8 cellular contexts compared by ENCODE assay signal in genomic region chr16:2267913-2268666, GRCh38. TPM values are rescaled to one million over a fixed set of nuclear protein-coding genes. Genes with fewer than 3 reads are reported as not detected.
DNase-seq lines count a peak whose midpoint lies in the region; TF ChIP-seq lines count a peak whose summit lies in the region.

A gene with protein sequence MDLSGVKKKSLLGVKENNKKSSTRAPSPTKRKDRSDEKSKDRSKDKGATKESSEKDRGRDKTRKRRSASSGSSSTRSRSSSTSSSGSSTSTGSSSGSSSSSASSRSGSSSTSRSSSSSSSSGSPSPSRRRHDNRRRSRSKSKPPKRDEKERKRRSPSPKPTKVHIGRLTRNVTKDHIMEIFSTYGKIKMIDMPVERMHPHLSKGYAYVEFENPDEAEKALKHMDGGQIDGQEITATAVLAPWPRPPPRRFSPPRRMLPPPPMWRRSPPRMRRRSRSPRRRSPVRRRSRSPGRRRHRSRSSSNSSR (minus strand): TSS chr16:2268126. CDS start chr16:2264643, 3,483 bp downstream.

- no peak within 1 kb of the TSS for H4K91ac ChIP-seq in H9 (ENCODE audit: insufficient read length, low read depth, low read length)

- H2BK12ac ChIP-seq in H9 (ENCODE audit: insufficient read length, low read depth, low read length): no peak within 1 kb of the TSS

- peak within 1 kb of the TSS; percentile 99 for H3K18ac ChIP-seq in H9 (ENCODE audit: insufficient read length, low read depth, low read length)

- no peak within 1 kb of the TSS for H3K23ac ChIP-seq in H9 (ENCODE audit: insufficient read length, low read depth, low read length)

- no CpG with 5 or more reads among the region's 88 CpGs for WGBS in H9 (ENCODE audit: extremely low coverage, insufficient read length, low lambda C conversion rate)
- WGBS in stomach, 5 donors: 0 to 2% (median 0%) methylated on average over 33 to 88 of the region's 88 CpGs

- intact Hi-C loops in stomach (cut with DNase I; ENCODE audit: low total_unique reads): no loop called here

- no peak within 1 kb of the TSS for H2BK120ac ChIP-seq in H9 (ENCODE audit: low read depth, low read length, poor library complexity, severe bottlenecking)

- H4K8ac ChIP-seq in H9 (replicated peaks; ENCODE audit: insufficient read length, low read depth, low read length): no peak within 1 kb of the TSS

- H3K9me3 ChIP-seq in H9 (ENCODE audit: control insufficient read depth, low read depth, low read length) (no peaks in the 10 kb centered on the region), MG63 (no peaks in the 10 kb centered on the region), stomach (no peaks in the 10 kb centered on the region)

- H3K4me3 Mint-ChIP-seq in H9 (peak within 1 kb of the TSS; percentile 87 to 90), neural crest cell (peak within 1 kb of the TSS; percentile 98)

- peak in 2 of 4 donors; percentile 95 to 98 for TF ChIP-seq POLR2A in stomach (IDR thresholded peaks at IDR 0.05)

- H3K27me3 ChIP-seq in H9 (ENCODE audit: insufficient read depth, low read length) (no peaks in the 10 kb centered on the region), MG63 (no peaks in the 10 kb centered on the region), stomach (no peaks in the 10 kb centered on the region)

- no peak within 1 kb of the TSS for H3T11ph ChIP-seq in H9 (ENCODE audit: low read length)

- H3K4me2 ChIP-seq in H9 (ENCODE audit: insufficient read depth, insufficient read length, low read length): peak within 1 kb of the TSS; percentile 47

- peaks cover 41% of the 10 kb centered on the region for H3K36me3 ChIP-seq in MG63
- H3K36me3 ChIP-seq in stomach: peaks cover 12 to 24% (median 15%) of the 10 kb centered on the region in 4 donors

- peak within 1 kb of the TSS; percentile 48 for H4K5ac ChIP-seq in H9 (ENCODE audit: insufficient read length, low read depth, low read length)

- no peak within 1 kb of the TSS for H2AFZ ChIP-seq in H9 (ENCODE audit: low read length)

- DNase-seq in G401 (ENCODE audit: low spot score) (peak; percentile 91), H9 (peak; percentile 96), MG63 (peak; percentile 95), SHP77 (lab: John Stamatoyannopoulos, UW) (peak; percentile 80 to 89), activated gamma-delta T cell (lab: John Stamatoyannopoulos, UW) (peak; percentile 95), foreskin fibroblast (peak; percentile 93 to 99), neural crest cell (ENCODE audit: low read depth, low spot score) (peak; percentile 93), stomach (peak; percentile 98)

- no peaks in the 10 kb centered on the region for H3K23me2 ChIP-seq in H9 (ENCODE audit: insufficient read length, low read depth, low read length, poor library complexity, severe bottlenecking)

- H3K4me1 Mint-ChIP-seq in H9: peaks cover 26% of the 10 kb centered on the region in 2 experiments
- peaks cover 32% of the 10 kb centered on the region for H3K4me1 Mint-ChIP-seq in neural crest cell

- no peak for TF ChIP-seq EP300 in stomach (IDR thresholded peaks at IDR 0.05)

- peak within 1 kb of the TSS; percentile 100 for H3K14ac ChIP-seq in H9 (ENCODE audit: insufficient read depth, low read length)

- H3K36me3 Mint-ChIP-seq in H9 (ENCODE audit: insufficient read depth in 1 of 3, low read depth in 3 of 3): peaks cover 23 to 38% (median 35%) of the 10 kb centered on the region in 3 experiments; a peak in 6 of 7 replicates
- peaks cover 5% of the 10 kb centered on the region for H3K36me3 Mint-ChIP-seq in neural crest cell (ENCODE audit: low read depth)

- H3K4me3 ChIP-seq in MG63 (peak within 1 kb of the TSS; percentile 75), foreskin fibroblast (ENCODE audit: low read depth in 1 of 2, low read length in 2 of 2) (peak within 1 kb of the TSS; percentile 69 to 95), stomach (peak within 1 kb of the TSS; percentile 75 to 81 (median 78))

- H3K27ac ChIP-seq in H9 (ENCODE audit: insufficient read length, low read depth, low read length) (peak within 1 kb of the TSS; percentile 62), stomach (peak within 1 kb of the TSS; percentile 90 to 97 (median 95))

- no peak for TF ChIP-seq CTCF in H9 (conservative IDR thresholded peaks at IDR 0.05)
- TF ChIP-seq CTCF in foreskin fibroblast (IDR thresholded peaks at IDR 0.05; ENCODE audit: low read depth, low read length): no peak
- no peak for TF ChIP-seq CTCF in neural crest cell (conservative IDR thresholded peaks at IDR 0.05)
- no peak for TF ChIP-seq CTCF in stomach (IDR thresholded peaks at IDR 0.05)

- no peak within 1 kb of the TSS for H2BK20ac ChIP-seq in H9 (ENCODE audit: low read depth, low read length, poor library complexity, severe bottlenecking)

- H4K20me1 ChIP-seq in H9 (ENCODE audit: control insufficient read depth, insufficient read depth, insufficient read length): no peaks in the 10 kb centered on the region

- H2AK5ac ChIP-seq in H9 (ENCODE audit: insufficient read length, low read length): no peak within 1 kb of the TSS

- H3K9me3 Mint-ChIP-seq in H9 (no peaks in the 10 kb centered on the region), neural crest cell (no peaks in the 10 kb centered on the region)

- no peaks in the 10 kb centered on the region for H3K79me1 ChIP-seq in H9 (ENCODE audit: insufficient read depth, low read depth, low read length, poor library complexity, severe bottlenecking)

- in situ Hi-C loops in G401 (cut with HindIII; ENCODE audit: low sequenced_read_pairs): no loop called here

- peak within 1 kb of the TSS; percentile 15 for H3K56ac ChIP-seq in H9 (ENCODE audit: insufficient read length, low read depth, low read length)

- peak within 1 kb of the TSS; percentile 86 for H2BK5ac ChIP-seq in H9 (ENCODE audit: insufficient read length, low read length)

- peak within 1 kb of the TSS; percentile 98 to 100 (median 99) for H3K27ac Mint-ChIP-seq in H9
- H3K27ac Mint-ChIP-seq in neural crest cell (ENCODE audit: unreplicated experiment): peak within 1 kb of the TSS; percentile 100

- H3K9ac ChIP-seq in H9 (ENCODE audit: extremely low read depth, insufficient read length, low read length): peak within 1 kb of the TSS; percentile 98

- H3K4me1 ChIP-seq in H9 (ENCODE audit: insufficient read depth, low read length) (peaks cover 2% of the 10 kb centered on the region; the same call in 1 of the 2 replicates), stomach (peaks cover 27 to 64% (median 43%) of the 10 kb centered on the region in 4 donors)

- H2BK15ac ChIP-seq in H9 (ENCODE audit: low read depth, low read length): no peak within 1 kb of the TSS; the same call in 1 of the 2 replicates

- H3K79me2 ChIP-seq in H9 (ENCODE audit: insufficient read depth, low read length): peaks cover 39% of the 10 kb centered on the region

- peak within 1 kb of the TSS; percentile 33 for H3K4ac ChIP-seq in H9 (ENCODE audit: low read depth, low read length)

- H3K27me3 Mint-ChIP-seq in H9 (ENCODE audit: low read depth): peaks cover 3% of the 10 kb centered on the region; the same call in 1 of the 2 replicates
- H3K27me3 Mint-ChIP-seq in neural crest cell (ENCODE audit: low read depth): no peaks in the 10 kb centered on the region

RNA-seq across cellular contexts. Expression of the gene that starts here (rescaled TPM):
- 145 and 179 TPM in 2 replicates for total RNA-seq in G401 (2014; rRNA removed; shearing (Covaris generic))
- total RNA-seq in H9 (2021) (384 and 394 TPM in 2 replicates), neural crest cell (390 and 420 TPM in 2 replicates), stomach (100 to 1,000 TPM in 4 of 5 donors, 10 to 100 TPM in 1; 72.7 to 162 (median 116) TPM)
- 130 and 133 TPM in 2 replicates for total RNA-seq in MG63 (2014; rRNA removed; shearing (Covaris generic); ENCODE audit: low replicate concordance)
- polyA plus RNA-seq in stomach: 100 to 1,000 TPM in 1 of 3 donors, 10 to 100 TPM in 2; 80.9 to 127 (median 99.2) TPM

Comparison
In these comparisons a context has a peak if more than half of its experiments do, and no peak if none do; other contexts are left out.
1. Peak in every context shown above with its lines: DNase-seq, H3K4me3 ChIP-seq and H3K27ac ChIP-seq.